ENCODE assay signal across 6 cellular contexts in genomic region chr2:233700028-233700635, GRCh38. TPM values are rescaled to one million over a fixed set of nuclear protein-coding genes. Genes with fewer than 3 reads are reported as not detected.
DNase-seq lines count a peak whose midpoint lies in the region.

No MANE protein-coding gene starts in this region.

- in situ Hi-C loops in KBM-7 (cut with MboI; ENCODE audit: low pct_unique_long_range_greater_than_20kb, low sequenced_read_pairs): no loop called here

- H3K9me3 ChIP-seq in ectodermal cell (ENCODE audit: control insufficient read depth, low read length): no peaks in the 10 kb centered on the region

- H3K4me3 ChIP-seq in ectodermal cell (ENCODE audit: insufficient read depth, low read depth, low read length): no peak overlapping the region

- 0 to 9% methylated on average over 1 of the region's 1 CpG for WGBS in ectodermal cell, 2 experiments

- H3K27ac ChIP-seq in ectodermal cell (ENCODE audit: insufficient read depth, low read depth, low read length, poor library complexity, severe bottlenecking): peak overlapping the region; percentile 89

- H3K36me3 ChIP-seq in ectodermal cell (ENCODE audit: control insufficient read depth, insufficient read depth, low read length): no peaks in the 10 kb centered on the region

- H3K4me1 ChIP-seq in ectodermal cell (ENCODE audit: control insufficient read depth, insufficient read depth, low read length): peaks cover 8% of the 10 kb centered on the region

- H3K27me3 ChIP-seq in ectodermal cell (ENCODE audit: control insufficient read depth, insufficient read depth, low read length, poor library complexity, severe bottlenecking): no peaks in the 10 kb centered on the region

- DNase-seq in KBM-7 (peak; percentile 4), renal cortical epithelial cell (ENCODE audit: low read depth) (peak; percentile 97), occipital lobe (lab: John Stamatoyannopoulos, UW) (no peak), hippocampal formation (lab: John Stamatoyannopoulos, UW) (no peak)
- no peak for DNase-seq in stimulated activated CD4-positive, alpha-beta T cell treated with anti-CD3 and anti-CD28 coated beads, Interleukin-4, amount 100 ng/mL, for 4 hours

RNA-seq across cellular contexts. Expression of gene UGT1A6, which starts 7.4 kb away (rescaled TPM):
- not detected for polyA plus RNA-seq in ectodermal cell (2013, experiment 1 of 4)
- polyA plus RNA-seq in ectodermal cell (2013, experiment 2 of 4): not detected
- polyA plus RNA-seq in ectodermal cell (2013, experiment 3 of 4): not detected
- not detected for polyA plus RNA-seq in ectodermal cell (2013, experiment 4 of 4)
- 206 and 675 TPM in 2 replicates for total RNA-seq in renal cortical epithelial cell
- total RNA-seq in occipital lobe: not detected

RNA-seq across cellular contexts. Expression of gene UGT1A5, which starts 12.6 kb away (rescaled TPM):
- not detected for polyA plus RNA-seq in ectodermal cell (2013, experiment 1 of 4)
- polyA plus RNA-seq in ectodermal cell (2013, experiment 2 of 4): not detected
- not detected for polyA plus RNA-seq in ectodermal cell (2013, experiment 3 of 4)
- not detected for polyA plus RNA-seq in ectodermal cell (2013, experiment 4 of 4)
- total RNA-seq in renal cortical epithelial cell (0.35 and 3.8 TPM in 2 replicates), occipital lobe (not detected)

RNA-seq across cellular contexts. Expression of gene UGT1A4, which starts 18.4 kb away (rescaled TPM):
- not detected for polyA plus RNA-seq in ectodermal cell (2013, experiment 1 of 4)
- polyA plus RNA-seq in ectodermal cell (2013, experiment 2 of 4): not detected
- polyA plus RNA-seq in ectodermal cell (2013, experiment 3 of 4): not detected
- not detected for polyA plus RNA-seq in ectodermal cell (2013, experiment 4 of 4)
- total RNA-seq in renal cortical epithelial cell: 1.2 and 3.8 TPM in 2 replicates
- not detected for total RNA-seq in occipital lobe

RNA-seq across cellular contexts. Expression of gene UGT1A7, which starts 18.4 kb away (rescaled TPM):
- polyA plus RNA-seq in ectodermal cell (2013, experiment 1 of 4): not detected
- not detected for polyA plus RNA-seq in ectodermal cell (2013, experiment 2 of 4)
- not detected for polyA plus RNA-seq in ectodermal cell (2013, experiment 3 of 4)
- polyA plus RNA-seq in ectodermal cell (2013, experiment 4 of 4): not detected
- 0.69 and 2.8 TPM in 2 replicates for total RNA-seq in renal cortical epithelial cell
- total RNA-seq in occipital lobe: not detected

RNA-seq across cellular contexts. Expression of gene UGT1A9, which starts 28.4 kb away (rescaled TPM):
- polyA plus RNA-seq in ectodermal cell (2013, experiment 1 of 4): not detected
- not detected for polyA plus RNA-seq in ectodermal cell (2013, experiment 2 of 4)
- not detected for polyA plus RNA-seq in ectodermal cell (2013, experiment 3 of 4)
- polyA plus RNA-seq in ectodermal cell (2013, experiment 4 of 4): not detected
- 37.2 and 110 TPM in 2 replicates for total RNA-seq in renal cortical epithelial cell
- not detected for total RNA-seq in occipital lobe

Comparison
In these comparisons a context has a peak if more than half of its experiments do, and no peak if none do; other contexts are left out.
1. DNase-seq: peak in KBM-7 (single experiment) and renal cortical epithelial cell (single experiment); none in occipital lobe (single experiment), hippocampal formation (0 of 2) and stimulated activated CD4-positive, alpha-beta T cell treated with anti-CD3 and anti-CD28 coated beads, Interleukin-4, amount 100 ng/mL, for 4 hours (0 of 2).
2. RNA of gene UGT1A6, which starts 7.4 kb away (total RNA-seq): 206 to 675 TPM in renal cortical epithelial cell; not detected in occipital lobe (single experiment); every median in the first group is over 100 times any median in the second.